27 cellular contexts compared by ENCODE assay signal in the genomic region with DNA sequence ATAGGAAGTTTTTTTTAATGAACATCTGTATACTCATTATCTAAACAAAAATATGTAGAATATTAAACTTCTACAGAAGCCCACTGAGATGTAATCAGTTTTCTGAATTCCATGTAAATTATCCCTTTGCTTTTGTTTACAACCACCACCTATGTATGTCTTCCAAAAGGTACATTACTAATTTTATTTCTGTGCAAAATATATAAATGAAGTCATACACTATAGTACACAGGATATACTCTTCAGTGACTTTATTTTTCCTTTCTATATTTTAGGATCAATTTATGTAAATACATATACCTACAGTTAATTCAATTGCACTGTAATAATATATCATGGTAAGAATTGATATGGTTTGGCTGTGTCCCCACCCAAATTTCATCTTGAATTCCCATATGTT.
"Had no signal": no experiment of that assay in that cellular context is flagged by ENCODE, and none has a peak within 500 bp of the region (broad histone marks: within the 10 kb centered on the region; RNA-seq: fewer than 3 reads in every experiment).

No MANE protein-coding gene starts in this region.

- DNase-seq: stimulated activated CD4-positive, alpha-beta T cell treated with anti-CD3 and anti-CD28 coated beads, Interleukin-2, amount 100 ng/mL, for 48 hours; stimulated activated CD4-positive, alpha-beta T cell treated with anti-CD3 and anti-CD28 coated beads, Interleukin-4, amount 100 ng/mL, for 1 hour; stimulated activated CD4-positive, alpha-beta T cell treated with anti-CD3 and anti-CD28 coated beads, Interleukin-4, amount 100 ng/mL, for 24 hours; stimulated activated CD4-positive, alpha-beta T cell treated with anti-CD3 and anti-CD28 coated beads, Interleukin-4, amount 100 ng/mL, for 4 hours; stimulated activated CD8-positive, alpha-beta memory T cell treated with anti-CD3 and anti-CD28 coated beads, Interleukin-4, amount 100 ng/mL, for 48 hours; stimulated activated naive B cell treated with anti-CD40 and anti-IgM and Interleukin-4, amounts not matched to agents 10 μg/mL and 1 μg/mL and 100 μg/mL, for 72 hours; stimulated activated naive CD4-positive, alpha-beta T cell; stimulated activated naive CD4-positive, alpha-beta T cell treated with Interleukin-2 at 50 U/mL for 16 hours; stimulated activated naive CD8-positive, alpha-beta T cell treated with anti-CD3 and anti-CD28 coated beads, Interleukin-15, amount 100 ng/mL, for 72 hours; stimulated activated naive CD8-positive, alpha-beta T cell treated with anti-CD3 and anti-CD28 coated beads, Interleukin-15, Interleukin-2, amounts not matched to agents 100 U/mL and 50 U/mL, for 24 hours; stomach; substantia nigra; testis; thyroid gland; tibial artery; transverse colon; trophoblast cell; upper lobe of left lung; upper lobe of right lung; uterus had no signal

- H3K27me3 ChIP-seq: stomach, suprapubic skin, testis, thyroid gland, tibial artery, tibial nerve, transverse colon, upper lobe of left lung, upper lobe of right lung, uterus, vagina had no signal

- H3K27ac ChIP-seq: stomach, suprapubic skin, testis, thoracic aorta, thyroid gland, tibial artery, tibial nerve, transverse colon, upper lobe of left lung, upper lobe of right lung, uterus, vagina had no signal

- ATAC-seq: stimulated activated effector memory CD8-positive, alpha-beta T cell treated with anti-CD3 and anti-CD28 coated beads, Interleukin-12 subunit alpha, Interleukin-12 subunit beta, amount 100 ng/mL, for 72 hours; stimulated activated memory B cell treated with anti-CD40 and anti-IgM and Interleukin-4, amounts not matched to agents 10 μg/mL and 1 μg/mL and 100 μg/mL, for 72 hours; stimulated activated naive B cell treated with anti-CD40 and anti-IgM and Interleukin-4, amounts not matched to agents 10 μg/mL and 1 μg/mL and 100 μg/mL, for 72 hours; stimulated activated naive CD8-positive, alpha-beta T cell treated with anti-CD3 and anti-CD28 coated beads, Interleukin-15, amount 100 ng/mL, for 72 hours; stimulated activated naive CD8-positive, alpha-beta T cell treated with anti-CD3 and anti-CD28 coated beads, Interleukin-15, Interleukin-2, amounts not matched to agents 100 U/mL and 50 U/mL, for 24 hours; upper lobe of right lung had no signal

- H3K4me1 ChIP-seq: stomach, suprapubic skin, testis, thyroid gland, tibial artery, tibial nerve, transverse colon, upper lobe of left lung, upper lobe of right lung, uterus, vagina had no signal

- H3K36me3 ChIP-seq: stomach, suprapubic skin, thoracic aorta, thyroid gland, tibial artery, tibial nerve, transverse colon, upper lobe of left lung, upper lobe of right lung, uterus, vagina had no signal

- FAIRE-seq: urothelium cell line had no signal

- H3K4me3 ChIP-seq: stomach, suprapubic skin, testis, thoracic aorta, thyroid gland, tibial artery, tibial nerve, transverse colon, upper lobe of left lung, upper lobe of right lung, uterus, vagina had no signal

- H3K9me3 ChIP-seq: suprapubic skin, testis, thoracic aorta, thyroid gland, tibial artery, transverse colon, upper lobe of left lung, upper lobe of right lung, uterus, vagina had no signal
